In the genomic region with DNA sequence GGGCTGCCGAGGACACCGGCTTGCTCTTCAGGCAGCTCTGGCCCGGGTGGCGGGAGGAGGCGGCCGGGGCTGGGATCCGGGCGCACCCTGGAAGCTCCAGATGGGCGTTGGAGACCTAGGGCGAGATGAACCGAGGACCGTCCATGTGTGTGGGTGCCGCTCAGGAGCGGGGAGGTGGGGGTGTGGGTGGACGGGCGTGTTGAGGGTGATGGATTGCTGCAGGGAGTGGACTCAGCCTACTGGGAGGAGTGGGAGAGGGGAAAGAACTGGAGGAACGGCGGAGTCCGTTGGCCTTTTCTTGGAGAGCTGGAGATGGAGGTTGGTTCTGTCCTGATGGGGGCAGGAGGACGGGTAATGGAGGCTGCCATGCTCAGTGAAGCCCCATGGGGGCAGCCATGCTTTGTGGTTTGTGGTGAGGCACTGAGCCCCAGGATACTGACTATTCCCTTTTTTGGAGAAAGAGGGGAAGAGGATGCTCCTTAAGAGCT, we compare ENCODE assay signal across 9 cellular contexts. TPM values are rescaled to one million over a fixed set of nuclear protein-coding genes. Genes with fewer than 3 reads are reported as not detected.
DNase-seq lines count a peak whose midpoint lies in the region; ATAC-seq and FAIRE-seq lines count a peak whose summit lies in the region.
"Had no signal": no experiment of that assay in that cellular context is flagged by ENCODE, and none has a peak within 500 bp of the region (broad histone marks: within the 10 kb centered on the region; RNA-seq: fewer than 3 reads in every experiment).

No MANE protein-coding gene starts in this region.

- H3K9ac ChIP-seq in HUES6 (ENCODE audit: low read length) = no peak overlapping the region

- H3K9me3 Mint-ChIP-seq in activated T-cell treated with anti-CD3 and anti-CD28 coated beads, Interleukin-2, amount 50 U/mL, for 24 hours = no peaks in the 10 kb centered on the region
- H3K9me3 Mint-ChIP-seq: activated T-cell treated with anti-CD3 and anti-CD28 coated beads, Interleukin-2, amount 50 U/mL, for 72 hours had no signal

- H3K4me1 ChIP-seq in HUES6 (ENCODE audit: control insufficient read depth, insufficient read depth, low read length) (no peaks in the 10 kb centered on the region), small intestine (ENCODE audit: control insufficient read depth in 2 of 2, insufficient read depth in 1 of 2, low read depth in 1 of 2, low read length in 1 of 2) (peaks cover 0 to 5% of the 10 kb centered on the region in 2 donors)

- H3K4me3 ChIP-seq in HUES6 (ENCODE audit: low read depth, low read length) = peak overlapping the region; percentile 19; the same call in 1 of the 2 replicates
- no peak overlapping the region for H3K4me3 ChIP-seq in small intestine (ENCODE audit: low read depth in 1 of 2, low read length in 2 of 2)

- 16 to 24% (median 21%) methylated on average over 20 of the region's 20 CpGs for WGBS in small intestine, 3 donors

- peaks cover 18% of the 10 kb centered on the region for H3K4me1 Mint-ChIP-seq in activated T-cell treated with anti-CD3 and anti-CD28 coated beads, Interleukin-2, amount 50 U/mL, for 24 hours (ENCODE audit: low read depth)

- no peaks in the 10 kb centered on the region for H3K9me3 ChIP-seq in HUES6 (ENCODE audit: control insufficient read depth, insufficient read depth, low read depth, low read length)
- H3K9me3 ChIP-seq in small intestine (ENCODE audit: control insufficient read depth, low read depth) = no peaks in the 10 kb centered on the region

- no peak for FAIRE-seq in small intestine (lab: Jason Lieb, UNC)

- peak overlapping the region; percentile 34 for H3K4me3 Mint-ChIP-seq in activated T-cell treated with anti-CD3 and anti-CD28 coated beads, Interleukin-2, amount 50 U/mL, for 24 hours

- DNase-seq in NCI-H345 (lab: John Stamatoyannopoulos, UW) (peak; percentile 12), NCI-H345 treated with DMSO at 0.1 percent for 48 hours (lab: John Stamatoyannopoulos, UW; ENCODE audit: unreplicated experiment) (no peak), hepatic stellate cell (ENCODE audit: low spot score) (peak; percentile 77), small intestine (peak; percentile 5)
- DNase-seq in activated T-cell treated with anti-CD3 and anti-CD28 coated beads, Interleukin-2, amount 50 U/mL, for 24 hours = no peak

- ATAC-seq in GM19324 (IDR thresholded peaks at IDR 0.05; ENCODE audit: low FRiP score, unreplicated experiment) (no peak), HG02588 (IDR thresholded peaks at IDR 0.05; ENCODE audit: unreplicated experiment) (no peak)

- no peak overlapping the region for H3K27ac Mint-ChIP-seq in activated T-cell treated with anti-CD3 and anti-CD28 coated beads, Interleukin-2, amount 50 U/mL, for 24 hours
- H3K27ac Mint-ChIP-seq: activated T-cell treated with anti-CD3 and anti-CD28 coated beads, Interleukin-2, amount 50 U/mL, for 72 hours had no signal

- H3K27me3 ChIP-seq in HUES6 (ENCODE audit: control insufficient read depth, insufficient read depth, low read length) = peaks cover 56% of the 10 kb centered on the region
- H3K27me3 ChIP-seq in small intestine (ENCODE audit: control insufficient read depth in 2 of 2, insufficient read depth in 2 of 2, low read length in 2 of 2) = peaks cover 8 to 34% of the 10 kb centered on the region in 2 donors

- H3K27me3 Mint-ChIP-seq in activated T-cell treated with anti-CD3 and anti-CD28 coated beads, Interleukin-2, amount 50 U/mL, for 24 hours = peaks cover 38% of the 10 kb centered on the region

- no peak overlapping the region for H3K27ac ChIP-seq in HUES6 (ENCODE audit: low read depth, low read length)
- no peak overlapping the region for H3K27ac ChIP-seq in small intestine (ENCODE audit: low read depth in 1 of 2, low read length in 1 of 2)

- peaks cover 6% of the 10 kb centered on the region for H3K36me3 Mint-ChIP-seq in activated T-cell treated with anti-CD3 and anti-CD28 coated beads, Interleukin-2, amount 50 U/mL, for 24 hours (ENCODE audit: low read depth)

- H3K36me3 ChIP-seq in HUES6 (ENCODE audit: control insufficient read depth, insufficient read depth, low read length) (peaks cover 4% of the 10 kb centered on the region; the same call in 1 of the 2 replicates), small intestine (ENCODE audit: control insufficient read depth in 2 of 2, insufficient read depth in 2 of 2, low read length in 2 of 2) (no peaks in the 10 kb centered on the region)

RNA-seq across cellular contexts. Expression of gene HIF1AN, which starts 27.1 kb away (rescaled TPM):
- polyA plus RNA-seq in small intestine = 1 to 10 TPM; 4.2 to 7.7 (median 4.9) TPM

RNA-seq across cellular contexts. Expression of gene NDUFB8, which starts 33.2 kb away (rescaled TPM):
- 100 to 1,000 TPM; 386 to 484 (median 425) TPM for polyA plus RNA-seq in small intestine

RNA-seq across cellular contexts. Expression of gene SEC31B, which starts 43.2 kb away (rescaled TPM):
- polyA plus RNA-seq in small intestine = 10 to 100 TPM in 1 of 3 donors, 1 to 10 TPM in 2; 4.4 to 18.6 (median 8.9) TPM

Comparison
In these comparisons a context has a peak if more than half of its experiments do, and no peak if none do; other contexts are left out.
1. DNase-seq: peak in NCI-H345 (single experiment), hepatic stellate cell (single experiment) and small intestine (single experiment); none in NCI-H345 treated with DMSO at 0.1 percent for 48 hours (single experiment) and activated T-cell treated with anti-CD3 and anti-CD28 coated beads, Interleukin-2, amount 50 U/mL, for 24 hours (single experiment).